In the genomic region with DNA sequence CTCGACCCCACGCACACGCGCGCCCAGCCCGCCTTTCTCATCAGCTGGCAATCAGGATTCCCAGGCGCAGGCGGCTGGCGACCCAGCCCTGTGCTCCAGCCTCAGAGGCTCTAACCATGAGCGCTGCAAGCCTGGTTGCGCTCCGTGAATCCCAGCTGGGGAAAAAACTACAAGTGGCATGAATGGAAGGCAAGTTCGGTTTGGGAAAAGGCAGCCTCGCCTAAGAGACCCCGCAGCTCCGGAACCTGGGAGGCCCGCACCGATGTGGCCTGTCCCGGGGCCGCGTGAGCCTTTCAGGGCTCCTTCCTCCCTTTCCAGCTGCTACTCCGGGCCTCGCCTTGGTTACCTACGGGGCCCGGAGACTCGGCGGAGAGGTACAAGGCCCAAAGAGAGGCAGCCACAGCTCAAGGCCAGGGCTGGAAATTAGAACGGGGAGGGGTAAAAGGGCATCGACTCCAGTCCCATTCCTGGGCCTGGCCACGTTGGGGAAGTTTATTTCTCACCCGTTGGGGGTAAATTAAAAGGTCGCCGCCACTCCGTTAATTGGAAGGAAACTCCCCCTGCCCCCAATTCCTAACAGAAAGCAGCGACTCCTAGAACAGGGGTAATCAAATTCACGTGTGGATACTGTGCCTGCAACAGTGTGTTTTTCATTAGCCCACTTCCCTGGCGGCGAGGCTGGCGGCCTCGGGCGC, we compare ENCODE assay signal across 1 cellular context.
TF ChIP-seq lines count a peak whose summit lies in the region.

No MANE protein-coding gene starts in this region.

TF ChIP-seq in H1, 55 proteins besides CTCF, POLR2A, EP300 and RAD21:
- TF ChIP-seq SUZ12 (IDR thresholded peaks at IDR 0.05; ENCODE audit: low read length) (peak; percentile 98), RNF2 (IDR thresholded peaks at IDR 0.05; ENCODE audit: borderline replicate concordance, low read depth, low read length, missing control alignments, poor library complexity, severe bottlenecking) (peak; percentile 52), EZH2 (IDR thresholded peaks at IDR 0.05; ENCODE audit: low read depth, low read length, severe bottlenecking) (peak; percentile 98), NRF1 (IDR thresholded peaks at IDR 0.05; ENCODE audit: low read depth, low read length) (no peak)
